30 cellular contexts compared by ENCODE assay signal in genomic region chr18:45860492-45860891, GRCh38. TPM values are rescaled to one million over a fixed set of nuclear protein-coding genes. Genes with fewer than 3 reads are reported as not detected.
"Had no signal": no experiment of that assay in that cellular context is flagged by ENCODE, and none has a peak within 500 bp of the region (broad histone marks: within the 10 kb centered on the region; RNA-seq: fewer than 3 reads in every experiment).

No MANE protein-coding gene starts in this region.

- H3K4me3 ChIP-seq: ascending aorta, esophagus muscularis mucosa, gastroesophageal sphincter had no signal

- H3K9me3 ChIP-seq: ascending aorta, esophagus muscularis mucosa, gastroesophageal sphincter had no signal

- H3K4me1 ChIP-seq: ascending aorta, esophagus muscularis mucosa, foreskin keratinocyte, gastroesophageal sphincter had no signal

- H3K4me1 Mint-ChIP-seq: activated naive CD4-positive, alpha-beta T cell treated with anti-CD3 and anti-CD28 coated beads, Interleukin-2, amount 10 ng/mL, durations not matched to agents 7 days and 5 days; activated naive CD8-positive, alpha-beta T cell treated with anti-CD3 and anti-CD28 coated beads, Interleukin-2, amount 10 ng/mL, durations not matched to agents 7 days and 5 days; brain had no signal

- H3K4me3 Mint-ChIP-seq: activated CD4-positive, alpha-beta memory T cell treated with anti-CD3 and anti-CD28 coated beads for 36 hours; activated CD4-positive, alpha-beta T cell treated with anti-CD3 and anti-CD28 coated beads for 36 hours; activated CD4-positive, alpha-beta T cell treated with anti-CD3 and anti-CD28 coated beads, Interleukin-2, amount 10 ng/mL, durations not matched to agents 24 days and 14 days; activated CD8-positive, alpha-beta memory T cell treated with anti-CD3 and anti-CD28 coated beads, Interleukin-2, amount 10 ng/mL, durations not matched to agents 7 days and 5 days; activated CD8-positive, alpha-beta T cell treated with anti-CD3 and anti-CD28 coated beads, Interleukin-2, amount 10 ng/mL, durations not matched to agents 7 days and 5 days; activated naive CD4-positive, alpha-beta T cell treated with anti-CD3 and anti-CD28 coated beads, Interleukin-2, amount 10 ng/mL, durations not matched to agents 7 days and 5 days; activated naive CD8-positive, alpha-beta T cell treated with anti-CD3 and anti-CD28 coated beads, Interleukin-2, amount 10 ng/mL, durations not matched to agents 7 days and 5 days; activated T-helper 1 cell treated with anti-CD3 and anti-CD28 coated beads, Interleukin-12 subunit alpha, Interleukin-12 subunit beta, Interleukin-2, Interleukin-4 antibody, amounts not matched to agents 30 ng/mL and 10 ng/mL and 1 ng/mL, durations not matched to agents 14 hours and 24 hours and 36 hours; brain; effector memory CD8-positive, alpha-beta T cell had no signal

- H3K9me3 Mint-ChIP-seq: activated CD4-positive, alpha-beta memory T cell treated with anti-CD3 and anti-CD28 coated beads for 36 hours; activated naive CD4-positive, alpha-beta T cell treated with anti-CD3 and anti-CD28 coated beads, Interleukin-2, amount 10 ng/mL, durations not matched to agents 7 days and 5 days; activated T-helper 1 cell treated with anti-CD3 and anti-CD28 coated beads, Interleukin-12 subunit alpha, Interleukin-12 subunit beta, Interleukin-2, Interleukin-4 antibody, amounts not matched to agents 30 ng/mL and 10 ng/mL and 1 ng/mL, durations not matched to agents 14 hours and 24 hours and 36 hours; effector memory CD8-positive, alpha-beta T cell had no signal

- DNase-seq: activated CD4-positive, alpha-beta memory T cell treated with anti-CD3 and anti-CD28 coated beads for 36 hours; activated CD4-positive, alpha-beta T cell treated with anti-CD3 and anti-CD28 coated beads for 36 hours; activated CD4-positive, alpha-beta T cell treated with anti-CD3 and anti-CD28 coated beads, Interleukin-2, amount 10 ng/mL, durations not matched to agents 24 days and 14 days; activated CD4-positive, CD25-positive, alpha-beta regulatory T cell; activated CD4-positive, CD25-positive, alpha-beta regulatory T cell treated with anti-CD3 and anti-CD28 coated beads, Interleukin-2, amount 50 U/mL, for 72 hours; activated CD8-positive, alpha-beta memory T cell treated with anti-CD3 and anti-CD28 coated beads, Interleukin-2, amount 10 ng/mL, durations not matched to agents 7 days and 5 days; activated CD8-positive, alpha-beta memory T cell treated with anti-CD3 and anti-CD28 coated beads, Interleukin-2, amount 50 U/mL, for 4 hours; activated CD8-positive, alpha-beta T cell treated with anti-CD3 and anti-CD28 coated beads, Interleukin-2, amount 10 ng/mL, durations not matched to agents 7 days and 5 days; activated effector memory CD4-positive, alpha-beta T cell treated with anti-CD3 and anti-CD28 coated beads, Interleukin-2, amount 50 U/mL, for 16 hours; activated naive CD4-positive, alpha-beta T cell treated with anti-CD3 and anti-CD28 coated beads, Interleukin-2, amount 10 ng/mL, durations not matched to agents 7 days and 5 days; activated naive CD8-positive, alpha-beta T cell treated with anti-CD3 and anti-CD28 coated beads, Interleukin-2, amount 10 ng/mL, durations not matched to agents 7 days and 5 days; activated T-cell treated with anti-CD3 and anti-CD28 coated beads, Interleukin-2, amount 50 U/mL, for 1 hour; activated T-cell treated with anti-CD3 and anti-CD28 coated beads, Interleukin-2, amount 50 U/mL, for 48 hours; caudate nucleus; cortex of kidney; dermis blood vessel endothelial cell; effector CD4-positive, alpha-beta T cell; effector memory CD8-positive, alpha-beta T cell; erythroblast; foreskin keratinocyte; T-helper 1 cell; T-helper 2 cell had no signal

- H3K27me3 ChIP-seq: ascending aorta, esophagus muscularis mucosa, foreskin keratinocyte, gastroesophageal sphincter had no signal

- ATAC-seq: activated CD4-positive, alpha-beta T cell treated with anti-CD3 and anti-CD28 coated beads for 36 hours; activated CD8-positive, alpha-beta memory T cell treated with anti-CD3 and anti-CD28 coated beads, Interleukin-2, amount 10 ng/mL, durations not matched to agents 7 days and 5 days; activated CD8-positive, alpha-beta T cell treated with anti-CD3 and anti-CD28 coated beads, Interleukin-2, amount 10 ng/mL, durations not matched to agents 7 days and 5 days; activated naive CD4-positive, alpha-beta T cell treated with anti-CD3 and anti-CD28 coated beads, Interleukin-2, amount 50 U/mL, for 72 hours; effector memory CD8-positive, alpha-beta T cell; foreskin keratinocyte; gastroesophageal sphincter had no signal

- H3K27ac Mint-ChIP-seq: activated CD4-positive, alpha-beta memory T cell treated with anti-CD3 and anti-CD28 coated beads for 36 hours; activated CD4-positive, alpha-beta T cell treated with anti-CD3 and anti-CD28 coated beads for 36 hours; activated CD4-positive, alpha-beta T cell treated with anti-CD3 and anti-CD28 coated beads, Interleukin-2, amount 10 ng/mL, durations not matched to agents 24 days and 14 days; activated CD8-positive, alpha-beta memory T cell treated with anti-CD3 and anti-CD28 coated beads, Interleukin-2, amount 10 ng/mL, durations not matched to agents 7 days and 5 days; activated CD8-positive, alpha-beta T cell treated with anti-CD3 and anti-CD28 coated beads, Interleukin-2, amount 10 ng/mL, durations not matched to agents 7 days and 5 days; activated naive CD4-positive, alpha-beta T cell treated with anti-CD3 and anti-CD28 coated beads, Interleukin-2, amount 10 ng/mL, durations not matched to agents 7 days and 5 days; activated naive CD4-positive, alpha-beta T cell treated with anti-CD3 and anti-CD28 coated beads, Interleukin-2, amount 50 U/mL, for 72 hours; activated naive CD8-positive, alpha-beta T cell treated with anti-CD3 and anti-CD28 coated beads, Interleukin-2, amount 10 ng/mL, durations not matched to agents 7 days and 5 days; activated T-helper 1 cell treated with anti-CD3 and anti-CD28 coated beads, Interleukin-12 subunit alpha, Interleukin-12 subunit beta, Interleukin-2, Interleukin-4 antibody, amounts not matched to agents 30 ng/mL and 10 ng/mL and 1 ng/mL, durations not matched to agents 14 hours and 24 hours and 36 hours; activated T-helper 2 cell treated with anti-CD3 and anti-CD28 coated beads, Interferon-gamma antibody, Interleukin-2, Interleukin-4, amounts not matched to agents 10 μg/mL and 5 μg/mL and 100 μg/mL, durations not matched to agents 14 hours and 24 hours and 36 hours; brain had no signal

- H3K27ac ChIP-seq: ascending aorta, esophagus muscularis mucosa, foreskin keratinocyte, gastroesophageal sphincter had no signal

- H3K27me3 Mint-ChIP-seq: activated CD4-positive, alpha-beta memory T cell treated with anti-CD3 and anti-CD28 coated beads for 36 hours; activated CD4-positive, alpha-beta T cell treated with anti-CD3 and anti-CD28 coated beads for 36 hours; activated CD4-positive, alpha-beta T cell treated with anti-CD3 and anti-CD28 coated beads, Interleukin-2, amount 10 ng/mL, durations not matched to agents 24 days and 14 days; activated CD8-positive, alpha-beta memory T cell treated with anti-CD3 and anti-CD28 coated beads, Interleukin-2, amount 10 ng/mL, durations not matched to agents 7 days and 5 days; activated naive CD4-positive, alpha-beta T cell treated with anti-CD3 and anti-CD28 coated beads, Interleukin-2, amount 10 ng/mL, durations not matched to agents 7 days and 5 days; activated naive CD8-positive, alpha-beta T cell treated with anti-CD3 and anti-CD28 coated beads, Interleukin-2, amount 10 ng/mL, durations not matched to agents 7 days and 5 days; brain; effector memory CD8-positive, alpha-beta T cell had no signal

RNA-seq across cellular contexts. Expression of gene SIGLEC15, which starts 35.0 kb away (rescaled TPM):
- total RNA-seq: activated CD4-positive, alpha-beta memory T cell treated with anti-CD3 and anti-CD28 coated beads for 36 hours; activated CD4-positive, alpha-beta T cell treated with anti-CD3 and anti-CD28 coated beads for 36 hours; activated CD4-positive, alpha-beta T cell treated with anti-CD3 and anti-CD28 coated beads, Interleukin-2, amount 10 ng/mL, durations not matched to agents 24 days and 14 days; activated CD8-positive, alpha-beta memory T cell treated with anti-CD3 and anti-CD28 coated beads for 36 hours; activated CD8-positive, alpha-beta memory T cell treated with anti-CD3 and anti-CD28 coated beads, Interleukin-2, amount 10 ng/mL, durations not matched to agents 7 days and 5 days; activated CD8-positive, alpha-beta T cell treated with anti-CD3 and anti-CD28 coated beads, Interleukin-2, amount 10 ng/mL, durations not matched to agents 7 days and 5 days; activated naive CD4-positive, alpha-beta T cell treated with anti-CD3 and anti-CD28 coated beads, Interleukin-2, amount 50 U/mL, for 72 hours; activated naive CD8-positive, alpha-beta T cell treated with anti-CD3 and anti-CD28 coated beads, Interleukin-2, amount 10 ng/mL, durations not matched to agents 7 days and 5 days; activated T-helper 1 cell treated with anti-CD3 and anti-CD28 coated beads, Interleukin-12 subunit alpha, Interleukin-12 subunit beta, Interleukin-2, Interleukin-4 antibody, amounts not matched to agents 30 ng/mL and 10 ng/mL and 1 ng/mL, durations not matched to agents 14 hours and 24 hours and 36 hours; activated T-helper 2 cell treated with anti-CD3 and anti-CD28 coated beads, Interferon-gamma antibody, Interleukin-2, Interleukin-4, amounts not matched to agents 10 μg/mL and 5 μg/mL and 100 μg/mL, durations not matched to agents 14 hours and 24 hours and 36 hours; ascending aorta; dermis blood vessel endothelial cell had no signal
